ENCODE assay signal across 8 cellular contexts in genomic region chr7:5296627-5297226, GRCh38. TPM values are rescaled to one million over a fixed set of nuclear protein-coding genes. Genes with fewer than 3 reads are reported as not detected.
DNase-seq lines count a peak whose midpoint lies in the region; ATAC-seq and TF ChIP-seq lines count a peak whose summit lies in the region.

No MANE protein-coding gene starts in this region.

- WGBS in gastroesophageal sphincter (ENCODE audit: low coverage in 1 of 2), 2 donors = 27 to 80% methylated on average over 3 of the region's 47 CpGs
- 22 to 31% methylated on average over 7 to 32 of the region's 47 CpGs for WGBS in tibial nerve, 2 donors

- no peak for TF ChIP-seq EP300 in gastroesophageal sphincter (IDR thresholded peaks at IDR 0.05)
- no peak for TF ChIP-seq EP300 in tibial nerve (IDR thresholded peaks at IDR 0.05)

- no peaks in the 10 kb centered on the region for H3K9me3 Mint-ChIP-seq in activated naive CD4-positive, alpha-beta T cell treated with anti-CD3 and anti-CD28 coated beads, Interleukin-2, amount 50 U/mL, for 24 hours

- no peak for TF ChIP-seq CTCF in GM20000 (IDR thresholded peaks at IDR 0.05; ENCODE audit: extremely low read depth, missing control alignments)
- TF ChIP-seq CTCF in gastroesophageal sphincter (IDR thresholded peaks at IDR 0.05) = no peak
- no peak for TF ChIP-seq CTCF in tibial nerve (IDR thresholded peaks at IDR 0.05)

- H3K9me3 ChIP-seq in gastroesophageal sphincter = no peaks in the 10 kb centered on the region
- H3K9me3 ChIP-seq in tibial nerve = peaks cover 0 to 12% (median 0%) of the 10 kb centered on the region in 4 donors

- H3K36me3 Mint-ChIP-seq in activated naive CD4-positive, alpha-beta T cell treated with anti-CD3 and anti-CD28 coated beads, Interleukin-2, amount 50 U/mL, for 24 hours = no peaks in the 10 kb centered on the region

- intact Hi-C loops in posterior cingulate gyrus (cut with DNase I) = no loop called here
- intact Hi-C loops in Right ventricle myocardium superior (cut with DNase I) = no loop called here

- no peak overlapping the region for H3K27ac ChIP-seq in gastroesophageal sphincter
- H3K27ac ChIP-seq in tibial nerve = no peak overlapping the region

- TF ChIP-seq POLR2A in gastroesophageal sphincter (IDR thresholded peaks at IDR 0.05) (no peak), tibial nerve (IDR thresholded peaks at IDR 0.05) (no peak)

- peaks cover 0 to 5% (median 0%) of the 10 kb centered on the region in 3 donors for H3K4me1 ChIP-seq in gastroesophageal sphincter
- H3K4me1 ChIP-seq in tibial nerve = peaks cover 0 to 6% (median 0%) of the 10 kb centered on the region in 4 donors

- peaks cover 1% of the 10 kb centered on the region for H3K27me3 Mint-ChIP-seq in activated naive CD4-positive, alpha-beta T cell treated with anti-CD3 and anti-CD28 coated beads, Interleukin-2, amount 50 U/mL, for 24 hours

- peak overlapping the region; percentile 65 for H3K27ac Mint-ChIP-seq in activated naive CD4-positive, alpha-beta T cell treated with anti-CD3 and anti-CD28 coated beads, Interleukin-2, amount 50 U/mL, for 24 hours

- peak overlapping the region; percentile 83 for H3K4me3 Mint-ChIP-seq in activated naive CD4-positive, alpha-beta T cell treated with anti-CD3 and anti-CD28 coated beads, Interleukin-2, amount 50 U/mL, for 24 hours

- peak overlapping the region in 1 of 2 donors; percentile 16 for H3K4me3 ChIP-seq in gastroesophageal sphincter
- H3K4me3 ChIP-seq in tibial nerve = no peak overlapping the region

- peaks cover 13% of the 10 kb centered on the region for H3K4me1 Mint-ChIP-seq in activated naive CD4-positive, alpha-beta T cell treated with anti-CD3 and anti-CD28 coated beads, Interleukin-2, amount 50 U/mL, for 24 hours

- DNase-seq in GM20000 (ENCODE audit: low spot score) = peak; percentile 81
- peak; percentile 72 for DNase-seq in T follicular helper cell (ENCODE audit: low read depth)
- DNase-seq in posterior cingulate gyrus = peak in 6 of 10 donors; percentile 23 to 89 (median 42)
- no peak for DNase-seq in tibial nerve (ENCODE audit: low spot score in 2 of 2)
- DNase-seq in NCI-H524 (lab: John Stamatoyannopoulos, UW) = no peak
- DNase-seq in Right ventricle myocardium superior = no peak

- ATAC-seq in gastroesophageal sphincter = no peak
- ATAC-seq in Right ventricle myocardium superior (ENCODE audit: poor library complexity) = no peak

- no peaks in the 10 kb centered on the region for H3K36me3 ChIP-seq in gastroesophageal sphincter
- no peaks in the 10 kb centered on the region for H3K36me3 ChIP-seq in tibial nerve

- H3K27me3 ChIP-seq in gastroesophageal sphincter = peaks cover 24% of the 10 kb centered on the region
- H3K27me3 ChIP-seq in tibial nerve = peaks cover 0 to 25% of the 10 kb centered on the region in 2 donors

RNA-seq across cellular contexts. Expression of gene SLC29A4, which starts 14.0 kb away (rescaled TPM):
- total RNA-seq in gastroesophageal sphincter (1 to 10 TPM; 1.1 to 4.7 (median 2.4) TPM), tibial nerve (1 to 10 TPM; 1.4 to 6.3 (median 2.7) TPM), Right ventricle myocardium superior (3.9 TPM)

Comparison
In these comparisons a context has a peak if more than half of its experiments do, and no peak if none do; other contexts are left out.
1. DNase-seq: peak in GM20000 (single experiment), T follicular helper cell (single experiment) and posterior cingulate gyrus (6 of 10); none in tibial nerve (0 of 2), NCI-H524 (0 of 2) and Right ventricle myocardium superior (single experiment).